Comparison of ENCODE assay signal across 17 cellular contexts in genomic region chr14:70947739-70948138, GRCh38.
"Had no signal": no experiment of that assay in that cellular context is flagged by ENCODE, and none has a peak within 500 bp of the region (broad histone marks: within the 10 kb centered on the region; RNA-seq: fewer than 3 reads in every experiment).

No MANE protein-coding gene starts in this region.

- DNase-seq: activated CD4-positive, alpha-beta T cell treated with anti-CD3 and anti-CD28 coated beads, Interleukin-2, amount 10 ng/mL, durations not matched to agents 24 days and 14 days; activated CD8-positive, alpha-beta memory T cell treated with anti-CD3 and anti-CD28 coated beads for 24 hours; activated gamma-delta T cell treated with Interleukin-2 at 50 U/mL for 16 hours; activated naive CD8-positive, alpha-beta T cell treated with anti-CD3 and anti-CD28 coated beads for 36 hours; brain microvascular endothelial cell; effector memory CD4-positive, alpha-beta T cell; gastrocnemius medialis; heart right ventricle; mammary epithelial cell; naive B cell; stimulated activated CD4-positive, alpha-beta T cell treated with anti-CD3 and anti-CD28 coated beads, Interleukin-2, amount 100 ng/mL, for 48 hours; stimulated activated naive B cell treated with anti-CD40 and anti-IgM and Interleukin-4, amounts not matched to agents 10 μg/mL and 1 μg/mL and 100 μg/mL, for 72 hours; thyroid gland had no signal

- H3K4me3 ChIP-seq: gastrocnemius medialis, heart right ventricle, thyroid gland had no signal

- H3K9me3 ChIP-seq: neutrophil, thyroid gland had no signal

- H3K27me3 ChIP-seq: brain microvascular endothelial cell, gastrocnemius medialis, heart right ventricle, neutrophil, thyroid gland had no signal

- H3K4me1 Mint-ChIP-seq: stimulated activated naive B cell treated with anti-CD40 and anti-IgM and Interleukin-4, amounts not matched to agents 10 μg/mL and 1 μg/mL and 100 μg/mL, for 72 hours; WTC11 had no signal

- H3K27ac ChIP-seq: brain microvascular endothelial cell, epithelial cell of prostate, gastrocnemius medialis, heart right ventricle, neutrophil, thyroid gland had no signal

- H3K4me1 ChIP-seq: thyroid gland had no signal

- H3K27me3 Mint-ChIP-seq: activated CD4-positive, alpha-beta T cell treated with anti-CD3 and anti-CD28 coated beads, Interleukin-2, amount 10 ng/mL, durations not matched to agents 24 days and 14 days; activated naive CD8-positive, alpha-beta T cell treated with anti-CD3 and anti-CD28 coated beads for 36 hours; dendritic cell treated with granulocyte-macrophage colony-stimulating factor and Interleukin-4, amounts not matched to agents 40 ng/mL and 50 ng/mL, for 4 days; naive B cell; stimulated activated naive B cell treated with anti-CD40 and anti-IgM and Interleukin-4, amounts not matched to agents 10 μg/mL and 1 μg/mL and 100 μg/mL, for 72 hours had no signal

- H3K4me3 Mint-ChIP-seq: activated CD4-positive, alpha-beta T cell treated with anti-CD3 and anti-CD28 coated beads, Interleukin-2, amount 10 ng/mL, durations not matched to agents 24 days and 14 days; activated naive CD8-positive, alpha-beta T cell treated with anti-CD3 and anti-CD28 coated beads for 36 hours; dendritic cell treated with granulocyte-macrophage colony-stimulating factor and Interleukin-4, amounts not matched to agents 40 ng/mL and 50 ng/mL, for 4 days; stimulated activated naive B cell treated with anti-CD40 and anti-IgM and Interleukin-4, amounts not matched to agents 10 μg/mL and 1 μg/mL and 100 μg/mL, for 72 hours; WTC11 had no signal

- H3K27ac Mint-ChIP-seq: activated CD4-positive, alpha-beta T cell treated with anti-CD3 and anti-CD28 coated beads, Interleukin-2, amount 10 ng/mL, durations not matched to agents 24 days and 14 days; activated naive CD8-positive, alpha-beta T cell treated with anti-CD3 and anti-CD28 coated beads for 36 hours; dendritic cell treated with granulocyte-macrophage colony-stimulating factor and Interleukin-4, amounts not matched to agents 40 ng/mL and 50 ng/mL, for 4 days; naive B cell; stimulated activated naive B cell treated with anti-CD40 and anti-IgM and Interleukin-4, amounts not matched to agents 10 μg/mL and 1 μg/mL and 100 μg/mL, for 72 hours; WTC11 had no signal
